ENCODE assay signal across 14 cellular contexts in the genomic region with DNA sequence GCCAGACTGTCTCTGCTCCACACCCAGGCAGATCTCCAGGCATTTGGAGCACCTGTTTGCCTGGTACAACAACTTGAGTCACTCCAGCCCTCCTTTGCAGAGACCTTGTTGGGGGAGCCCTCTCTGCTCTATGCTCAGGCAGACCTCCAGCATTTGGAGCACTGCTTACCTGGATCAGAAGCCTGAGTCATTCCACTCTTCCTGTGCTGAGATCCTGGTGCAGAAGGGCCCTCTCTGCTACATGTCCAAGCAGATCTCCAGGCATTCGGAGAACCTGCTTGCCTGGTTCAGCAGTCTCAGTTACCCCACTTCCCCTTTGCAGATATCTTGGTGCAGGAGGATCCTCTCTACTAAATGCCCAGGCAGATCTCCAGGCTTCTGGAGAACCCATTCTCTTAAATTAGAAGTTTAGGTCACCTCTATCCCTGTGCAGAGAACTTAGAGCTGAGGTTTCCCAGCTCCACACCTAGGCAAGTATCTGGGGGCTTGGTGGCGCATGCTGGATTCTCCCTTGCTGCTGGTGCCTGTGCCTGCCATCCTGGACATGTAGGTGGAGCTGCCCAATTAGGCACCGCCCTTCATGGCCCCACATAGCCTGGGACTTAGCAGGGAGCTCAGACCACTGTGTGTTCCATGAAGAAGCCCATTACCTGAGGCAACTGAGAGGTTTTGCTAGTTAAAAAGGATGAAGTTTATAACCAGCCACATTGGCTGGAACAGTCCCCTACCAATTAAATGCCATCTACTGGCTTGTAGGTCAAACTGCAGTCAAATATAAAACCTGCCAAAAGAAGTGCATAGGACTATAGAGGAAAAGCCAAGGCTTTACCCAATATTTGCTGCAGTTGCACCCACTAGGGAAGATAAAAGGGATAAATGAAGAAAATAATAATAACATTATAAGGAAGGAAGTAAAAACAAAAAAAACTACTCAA.
A peak's percentile ranks its signal among the peaks of the same experiment; 100 is the strongest.
DNase-seq lines count a peak whose midpoint lies in the region; ATAC-seq and TF ChIP-seq lines count a peak whose summit lies in the region.
"Had no signal": no experiment of that assay in that cellular context is flagged by ENCODE, and none has a peak within 500 bp of the region (broad histone marks: within the 10 kb centered on the region; RNA-seq: fewer than 3 reads in every experiment).

No MANE protein-coding gene starts in this region.

- no peak for DNase-seq in stimulated activated naive CD8-positive, alpha-beta T cell treated with anti-CD3 and anti-CD28 coated beads, Interleukin-15, Interleukin-2, amounts not matched to agents 100 U/mL and 50 U/mL, for 24 hours
- DNase-seq in stimulated activated naive CD8-positive, alpha-beta T cell treated with anti-CD3 and anti-CD28 coated beads, Interleukin-15, amount 100 ng/mL, for 72 hours = no peak
- DNase-seq in PC-9 (no peak), glomerular visceral epithelial cell (ENCODE audit: extremely low spot score) (peak; percentile 1), type B pancreatic cell (ENCODE audit: extremely low spot score, unreplicated experiment) (no peak), left ventricle myocardium inferior (no peak), esophagus squamous epithelium (lab: John Stamatoyannopoulos, UW) (no peak), gastrocnemius medialis (no peak)
- DNase-seq: activated B cell treated with CpG ODN at 0.5 μM for 24 hours; activated T-cell treated with anti-CD3 and anti-CD28 coated beads, Interleukin-2, amount 50 U/mL, for 48 hours; NCI-H1436; occipital lobe; stimulated activated CD4-positive, alpha-beta T cell treated with anti-CD3 and anti-CD28 coated beads, Interleukin-4, amount 100 ng/mL, for 1 hour had no signal

- TF ChIP-seq CTCF in PC-9 (conservative IDR thresholded peaks at IDR 0.05) (0 out of 2 replicates have a peak, but pooled peaks have one; percentile 50), type B pancreatic cell (conservative IDR thresholded peaks at IDR 0.05) (peak; percentile 54), left ventricle myocardium inferior (IDR thresholded peaks at IDR 0.05; ENCODE audit: borderline replicate concordance) (no peak), esophagus squamous epithelium (IDR thresholded peaks at IDR 0.05) (peak in 1 of 6 experiments; percentile 8), gastrocnemius medialis (IDR thresholded peaks at IDR 0.05 in 4 of 5, conservative IDR thresholded peaks at IDR 0.05 in 1 of 5) (no peak)

- H3K79me2 ChIP-seq in PC-9 (ENCODE audit: low read depth) = no peaks in the 10 kb centered on the region

- CTCF ChIA-PET in PC-9 (lab: Charles Lee) = interaction anchor here (0.6 kb wide), 1 partner anchor 1053 kb away, joined by 3 read pairs; no protein-coding TSS in a partner anchor

- no TSS peak for BruUV-seq in PC-9 (replicated peaks; lab: Mats Ljungman, UMichigan)

- H3K9me3 ChIP-seq in PC-9 (ENCODE audit: insufficient read depth, low read depth) (no peaks in the 10 kb centered on the region), left ventricle myocardium inferior (replicated peaks) (peaks cover 7% of the 10 kb centered on the region), esophagus squamous epithelium (no peaks in the 10 kb centered on the region), gastrocnemius medialis (no peaks in the 10 kb centered on the region)

- no peaks in the 10 kb centered on the region for H3K36me3 ChIP-seq in PC-9 (ENCODE audit: low read depth)
- no peaks in the 10 kb centered on the region for H3K36me3 ChIP-seq in left ventricle myocardium inferior
- no peaks in the 10 kb centered on the region for H3K36me3 ChIP-seq in esophagus squamous epithelium
- H3K36me3 ChIP-seq in gastrocnemius medialis = no peaks in the 10 kb centered on the region

- H3K36me3 Mint-ChIP-seq in type B pancreatic cell = no peaks in the 10 kb centered on the region
- H3K36me3 Mint-ChIP-seq: brain had no signal

- in situ Hi-C loops in gastrocnemius medialis (cut with MboI; ENCODE audit: low sequenced_read_pairs in 4 of 4) = no loop called here

- H3K27ac ChIP-seq in PC-9 = no peak overlapping the region
- H3K27ac ChIP-seq in left ventricle myocardium inferior (replicated peaks) = no peak overlapping the region
- no peak overlapping the region for H3K27ac ChIP-seq in esophagus squamous epithelium
- H3K27ac ChIP-seq in gastrocnemius medialis = no peak overlapping the region

- no peaks in the 10 kb centered on the region for H3K4me1 Mint-ChIP-seq in stimulated activated naive CD8-positive, alpha-beta T cell treated with anti-CD3 and anti-CD28 coated beads, Interleukin-15, amount 100 ng/mL, for 72 hours
- H3K4me1 Mint-ChIP-seq in type B pancreatic cell (ENCODE audit: unreplicated experiment) = no peaks in the 10 kb centered on the region
- H3K4me1 Mint-ChIP-seq: activated B cell treated with CpG ODN at 0.5 μM for 24 hours, brain had no signal

- H3K9me3 Mint-ChIP-seq in stimulated activated naive CD8-positive, alpha-beta T cell treated with anti-CD3 and anti-CD28 coated beads, Interleukin-15, amount 100 ng/mL, for 72 hours = peaks cover 4 to 16% of the 10 kb centered on the region in 2 donors
- H3K9me3 Mint-ChIP-seq in type B pancreatic cell = no peaks in the 10 kb centered on the region

- POLR2A ChIA-PET in PC-9 (lab: Charles Lee; ENCODE audit: unreplicated experiment) = no interaction called here

- H3K9me2 ChIP-seq in PC-9 (ENCODE audit: insufficient read depth) = peaks cover 4% of the 10 kb centered on the region; the same call in 1 of the 2 replicates

- H3F3A ChIP-seq in PC-9 (ENCODE audit: insufficient read depth, low read depth) = no peaks in the 10 kb centered on the region

- H3K27me3 Mint-ChIP-seq in stimulated activated naive CD8-positive, alpha-beta T cell treated with anti-CD3 and anti-CD28 coated beads, Interleukin-15, amount 100 ng/mL, for 72 hours = no peaks in the 10 kb centered on the region
- no peaks in the 10 kb centered on the region for H3K27me3 Mint-ChIP-seq in type B pancreatic cell
- H3K27me3 Mint-ChIP-seq: activated B cell treated with CpG ODN at 0.5 μM for 24 hours, brain had no signal

- WGBS in esophagus squamous epithelium, 2 donors = 68 to 80% methylated on average over 1 to 3 of the region's 3 CpGs

- TF ChIP-seq POLR2A in esophagus squamous epithelium (IDR thresholded peaks at IDR 0.05) (no peak), gastrocnemius medialis (IDR thresholded peaks at IDR 0.05) (no peak)

- H3K4me2 ChIP-seq in PC-9 = no peak overlapping the region

- H3K27me3 ChIP-seq in PC-9 (ENCODE audit: insufficient read depth, low read depth) = no peaks in the 10 kb centered on the region
- H3K27me3 ChIP-seq in left ventricle myocardium inferior (ENCODE audit: low read depth) = no peaks in the 10 kb centered on the region
- no peaks in the 10 kb centered on the region for H3K27me3 ChIP-seq in esophagus squamous epithelium
- no peaks in the 10 kb centered on the region for H3K27me3 ChIP-seq in gastrocnemius medialis

- no peak overlapping the region for H3K27ac Mint-ChIP-seq in stimulated activated naive CD8-positive, alpha-beta T cell treated with anti-CD3 and anti-CD28 coated beads, Interleukin-15, amount 100 ng/mL, for 72 hours
- H3K27ac Mint-ChIP-seq in type B pancreatic cell = no peak overlapping the region
- H3K27ac Mint-ChIP-seq: activated B cell treated with CpG ODN at 0.5 μM for 24 hours, brain had no signal

- no peaks in the 10 kb centered on the region for H4K20me1 ChIP-seq in PC-9 (ENCODE audit: insufficient read depth)

- ATAC-seq in stimulated activated naive CD8-positive, alpha-beta T cell treated with anti-CD3 and anti-CD28 coated beads, Interleukin-15, Interleukin-2, amounts not matched to agents 100 U/mL and 50 U/mL, for 24 hours = peak; percentile 14
- ATAC-seq in stimulated activated naive CD8-positive, alpha-beta T cell treated with anti-CD3 and anti-CD28 coated beads, Interleukin-15, amount 100 ng/mL, for 72 hours = no peak
- no peak for ATAC-seq in gastrocnemius medialis

- H3K4me3 Mint-ChIP-seq in stimulated activated naive CD8-positive, alpha-beta T cell treated with anti-CD3 and anti-CD28 coated beads, Interleukin-15, amount 100 ng/mL, for 72 hours = no peak overlapping the region
- H3K4me3 Mint-ChIP-seq in type B pancreatic cell = no peak overlapping the region
- H3K4me3 Mint-ChIP-seq: activated B cell treated with CpG ODN at 0.5 μM for 24 hours, brain had no signal

- intact Hi-C loops in PC-9 (cut with micrococcal nuclease; ENCODE audit: unreplicated experiment) = no loop called here
- intact Hi-C loops in left ventricle myocardium inferior (cut with micrococcal nuclease) = no loop called here
- intact Hi-C loops in esophagus squamous epithelium (cut with DNase I) = no loop called here
- intact Hi-C loops in gastrocnemius medialis (cut with DNase I; ENCODE audit: low total_unique reads) = no loop called here

- H2AFZ ChIP-seq in PC-9 = no peak overlapping the region

- H3K4me3 ChIP-seq in PC-9 (no peak overlapping the region), left ventricle myocardium inferior (no peak overlapping the region), esophagus squamous epithelium (no peak overlapping the region), gastrocnemius medialis (no peak overlapping the region)

- no peaks in the 10 kb centered on the region for H3K4me1 ChIP-seq in PC-9 (replicated peaks; ENCODE audit: insufficient read depth)
- H3K4me1 ChIP-seq in left ventricle myocardium inferior = no peaks in the 10 kb centered on the region
- no peaks in the 10 kb centered on the region for H3K4me1 ChIP-seq in esophagus squamous epithelium
- no peaks in the 10 kb centered on the region for H3K4me1 ChIP-seq in gastrocnemius medialis

Comparison
In these comparisons a context has a peak if more than half of its experiments do, and no peak if none do; other contexts are left out.
1. CTCF ChIP-seq: peak in PC-9 (single experiment) and type B pancreatic cell (single experiment); none in left ventricle myocardium inferior (single experiment) and gastrocnemius medialis (0 of 5).